24 cellular contexts compared by ENCODE assay signal in genomic region chrX:47059142-47059874, GRCh38. TPM values are rescaled to one million over a fixed set of nuclear protein-coding genes. Genes with fewer than 3 reads are reported as not detected.
DNase-seq lines count a peak whose midpoint lies in the region; ATAC-seq, FAIRE-seq and TF ChIP-seq lines count a peak whose summit lies in the region.
"Had no signal": no experiment of that assay in that cellular context is flagged by ENCODE, and none has a peak within 500 bp of the region (broad histone marks: within the 10 kb centered on the region; RNA-seq: fewer than 3 reads in every experiment).

No MANE protein-coding gene starts in this region.

- H3K27ac ChIP-seq in endothelial cell of umbilical vein (ENCODE audit: insufficient read depth, low read depth, low read length) (no peak overlapping the region), right lobe of liver (peak overlapping the region in 1 of 3 donors; percentile 14)
- H3K27ac ChIP-seq: HL-60 had no signal

- peaks cover 4% of the 10 kb centered on the region for H3K36me3 Mint-ChIP-seq in Caco-2 (ENCODE audit: insufficient read depth, unreplicated experiment)
- H3K36me3 Mint-ChIP-seq: CD4-positive, CD25-positive, alpha-beta regulatory T cell; CD8-positive, alpha-beta memory T cell had no signal

- H4K20me1 ChIP-seq in endothelial cell of umbilical vein (replicated peaks; ENCODE audit: control insufficient read depth, extremely low read depth, insufficient read depth, low read length): no peaks in the 10 kb centered on the region

- H3K27me3 Mint-ChIP-seq in Caco-2 (ENCODE audit: insufficient read depth, unreplicated experiment): no peaks in the 10 kb centered on the region

- peak in 3 of 4 donors; percentile 34 to 58 (median 40) for ATAC-seq in right lobe of liver
- ATAC-seq: HCT116 had no signal

- POLR2A ChIA-PET in Caco-2 (lab: Charles Lee) (interaction anchor here (0.6 to 0.7 kb wide), 3 partner anchors 19 to 70 kb away, joined by 3 read pairs; partner anchors contain the start of gene RGN), endothelial cell of umbilical vein (lab: Charles Lee) (no interaction called here)

- H3K27ac Mint-ChIP-seq in Caco-2 (ENCODE audit: unreplicated experiment): peak overlapping the region; percentile 53
- H3K27ac Mint-ChIP-seq: CD4-positive, CD25-positive, alpha-beta regulatory T cell; CD8-positive, alpha-beta memory T cell; HFFc6 had no signal

- CTCF ChIA-PET in Caco-2 (lab: Charles Lee) (interaction anchor here (0.7 to 1.2 kb wide), 2 partner anchors 11 to 21 kb away, joined by 3 to 5 read pairs; no protein-coding TSS in a partner anchor), endothelial cell of umbilical vein (lab: Charles Lee) (no interaction called here)

- H3K9me1 ChIP-seq in endothelial cell of umbilical vein (replicated peaks; ENCODE audit: control insufficient read depth, extremely low read depth, insufficient read depth, low read length): no peaks in the 10 kb centered on the region

- no peak for TF ChIP-seq POLR2A in endothelial cell of umbilical vein (IDR thresholded peaks at IDR 0.05; ENCODE audit: low read depth, low read length)
- no peak for TF ChIP-seq POLR2A in right lobe of liver (IDR thresholded peaks at IDR 0.05)

- 33% methylated on average over 1 of the region's 1 CpG for WGBS in right lobe of liver (ENCODE audit: insufficient coverage, low coverage, low lambda C conversion rate, missing lambda C conversion rate)

- no peaks in the 10 kb centered on the region for H3K79me2 ChIP-seq in endothelial cell of umbilical vein (ENCODE audit: control insufficient read depth, insufficient read depth, low read length)

- H3K27me3 ChIP-seq in Caco-2 (replicated peaks; ENCODE audit: control insufficient read depth, insufficient read depth, low read length) (no peaks in the 10 kb centered on the region), endothelial cell of umbilical vein (ENCODE audit: control insufficient read depth in 2 of 2, insufficient read depth in 2 of 2, low read length in 2 of 2) (no peaks in the 10 kb centered on the region), right lobe of liver (peaks cover 0 to 3% of the 10 kb centered on the region in 2 donors)
- H3K27me3 ChIP-seq: BE2C had no signal

- no peaks in the 10 kb centered on the region for H3K9me3 ChIP-seq in Caco-2
- no peaks in the 10 kb centered on the region for H3K9me3 ChIP-seq in endothelial cell of umbilical vein (replicated peaks; ENCODE audit: control insufficient read depth, insufficient read depth, low read length)
- no peaks in the 10 kb centered on the region for H3K9me3 ChIP-seq in right lobe of liver
- H3K9me3 ChIP-seq: BE2C had no signal

- no peak overlapping the region for H2AFZ ChIP-seq in endothelial cell of umbilical vein (ENCODE audit: low read depth, low read length)

- no peak for FAIRE-seq in endothelial cell of umbilical vein (lab: Jason Lieb, UNC)
- FAIRE-seq: A204.1, D721Med had no signal

- H3K4me3 ChIP-seq in Caco-2 (ENCODE audit: low read depth, low read length) (no peak overlapping the region), LNCaP clone FGC (ENCODE audit: low read depth, low read length) (no peak overlapping the region), endothelial cell of umbilical vein (replicated peaks in 1 of 3; ENCODE audit: insufficient read depth in 1 of 3, low read depth in 1 of 3, low read length in 3 of 3) (no peak overlapping the region), right lobe of liver (no peak overlapping the region)

- no peak overlapping the region for H3K4me3 Mint-ChIP-seq in Caco-2 (ENCODE audit: unreplicated experiment)
- H3K4me3 Mint-ChIP-seq: CD4-positive, CD25-positive, alpha-beta regulatory T cell; CD8-positive, alpha-beta memory T cell; HFFc6 had no signal

- BruUV-seq in Caco-2 (replicated peaks; lab: Mats Ljungman, UMichigan) (no TSS peak), endothelial cell of umbilical vein (replicated peaks; lab: Mats Ljungman, UMichigan) (TSS peak; percentile 25)

- no peak for DNase-seq in Caco-2
- DNase-seq in LNCaP clone FGC (ENCODE audit: low read depth): peak; percentile 49
- DNase-seq in endothelial cell of umbilical vein (ENCODE audit: low read depth, low spot score): no peak
- no peak for DNase-seq in right lobe of liver
- DNase-seq in KG1 (lab: John Stamatoyannopoulos, UW): no peak
- no peak for DNase-seq in inferior parietal cortex (ENCODE audit: extremely low spot score)
- DNase-seq in nucleus accumbens (lab: John Stamatoyannopoulos, UW): no peak
- DNase-seq: ACHN; BE2C; C1 segment of cervical spinal cord; CD4-positive, CD25-positive, alpha-beta regulatory T cell; CD8-positive, alpha-beta memory T cell; COR-L47; DMS79 treated with DMSO at 0.1 percent for 48 hours; GF-D8; GOT3; H7; HFFc6; IMR-90 had no signal

- H3K9ac ChIP-seq in endothelial cell of umbilical vein (replicated peaks; ENCODE audit: extremely low read depth, insufficient read depth, low read length): no peak overlapping the region

- intact Hi-C loops in Caco-2 (cut with micrococcal nuclease; ENCODE audit: unreplicated experiment): no loop called here
- intact Hi-C loops in endothelial cell of umbilical vein (cut with micrococcal nuclease): no loop called here
- intact Hi-C loops in right lobe of liver (cut with DNase I): no loop called here

- TF ChIP-seq CTCF in Caco-2 (IDR thresholded peaks at IDR 0.05; ENCODE audit: insufficient read depth in 1 of 2, low read depth in 1 of 2, low read length in 1 of 2, severe bottlenecking in 1 of 2, unreplicated experiment in 1 of 2) (no peak), LNCaP clone FGC (IDR thresholded peaks at IDR 0.05; ENCODE audit: control insufficient read depth, extremely low read depth, insufficient read depth) (no peak), endothelial cell of umbilical vein (IDR thresholded peaks at IDR 0.05; ENCODE audit: extremely low read depth in 1 of 2, insufficient read depth in 1 of 2, low read depth in 1 of 2, low read length in 2 of 2) (no peak), right lobe of liver (IDR thresholded peaks at IDR 0.05) (no peak)

- peaks cover 26% of the 10 kb centered on the region for H3K4me1 Mint-ChIP-seq in Caco-2 (ENCODE audit: low read depth, unreplicated experiment)
- H3K4me1 Mint-ChIP-seq: CD4-positive, CD25-positive, alpha-beta regulatory T cell; CD8-positive, alpha-beta memory T cell had no signal

- H3K36me3 ChIP-seq in Caco-2 (ENCODE audit: control insufficient read depth, insufficient read depth, low read length): no peaks in the 10 kb centered on the region
- peaks cover 0 to 4% of the 10 kb centered on the region in 2 experiments for H3K36me3 ChIP-seq in endothelial cell of umbilical vein (ENCODE audit: control insufficient read depth in 2 of 2, extremely low read depth in 1 of 2, insufficient read depth in 2 of 2, low read length in 2 of 2)
- H3K36me3 ChIP-seq in right lobe of liver: no peaks in the 10 kb centered on the region
- H3K36me3 ChIP-seq: BE2C had no signal

- H3K9me3 Mint-ChIP-seq in Caco-2 (ENCODE audit: unreplicated experiment): no peaks in the 10 kb centered on the region
- H3K9me3 Mint-ChIP-seq: CD8-positive, alpha-beta memory T cell; HFFc6 had no signal

- dilution Hi-C loops in endothelial cell of umbilical vein (cut with MboI; ENCODE audit: extremely low pct_ligation_motif_present, low sequenced_read_pairs): no loop called here

- peaks cover 50% of the 10 kb centered on the region for H3K4me1 ChIP-seq in Caco-2
- H3K4me1 ChIP-seq in endothelial cell of umbilical vein (ENCODE audit: control insufficient read depth, extremely low read depth, insufficient read depth, low read length): no peaks in the 10 kb centered on the region
- H3K4me1 ChIP-seq in right lobe of liver: peaks cover 0 to 5% (median 0%) of the 10 kb centered on the region in 4 donors
- H3K4me1 ChIP-seq: BE2C had no signal

- H3K4me2 ChIP-seq in endothelial cell of umbilical vein (ENCODE audit: insufficient read depth, low read length): no peak overlapping the region

TF ChIP-seq in endothelial cell of umbilical vein, 7 proteins besides CTCF, POLR2A, EP300 and RAD21:
- TF ChIP-seq EZH2 (IDR thresholded peaks at IDR 0.05; ENCODE audit: borderline replicate concordance, low read depth, low read length, severe bottlenecking) (no peak), MYC (IDR thresholded peaks at IDR 0.05; ENCODE audit: low read depth, low read length) (no peak), GATA2 (IDR thresholded peaks at IDR 0.05; ENCODE audit: insufficient read depth, insufficient read length, low read depth, low read length) (no peak), FOS (IDR thresholded peaks at IDR 0.05; ENCODE audit: borderline replicate concordance, insufficient read depth, low read length) (no peak), JUN (IDR thresholded peaks at IDR 0.05; ENCODE audit: borderline replicate concordance, insufficient read depth, insufficient read length, low read depth) (no peak), POLR2AphosphoS5 (IDR thresholded peaks at IDR 0.05; ENCODE audit: insufficient read depth, low read depth, low read length) (no peak)
- TF ChIP-seq, protein P1, sequence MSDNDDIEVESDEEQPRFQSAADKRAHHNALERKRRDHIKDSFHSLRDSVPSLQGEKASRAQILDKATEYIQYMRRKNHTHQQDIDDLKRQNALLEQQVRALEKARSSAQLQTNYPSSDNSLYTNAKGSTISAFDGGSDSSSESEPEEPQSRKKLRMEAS (IDR thresholded peaks at IDR 0.05; ENCODE audit: insufficient read depth, insufficient read length): no peak

RNA-seq across cellular contexts. Expression of gene RGN, which starts 18.9 kb away (rescaled TPM):
- total RNA-seq in Caco-2 (2022) (32.9 and 36.2 TPM in 2 replicates), endothelial cell of umbilical vein (0.73 and 1.4 TPM in 2 replicates), right lobe of liver (100 to 1,000 TPM in 4 of 6 experiments, 10 to 100 TPM in 2; 44.6 to 292 (median 130) TPM)
- 0.27 and 0.58 TPM in 2 replicates for polyA plus RNA-seq in endothelial cell of umbilical vein
- 0.35 and 0.59 TPM in 2 replicates for polyA plus RNA-seq in endothelial cell of umbilical vein (2011; cell fraction: cytosol; rRNA removed)
- polyA plus RNA-seq in endothelial cell of umbilical vein (2011; cell fraction: nucleus; rRNA removed): 0.41 and 0.45 TPM in 2 replicates
- polyA plus RNA-seq in endothelial cell of umbilical vein (2012): 0.12 and 0.25 TPM in 2 replicates
- not detected in 2 replicates for polyA minus RNA-seq in endothelial cell of umbilical vein
- not detected for polyA minus RNA-seq in endothelial cell of umbilical vein (2011; cell fraction: cytosol; rRNA and poly(A)+ RNA removed)
- polyA minus RNA-seq in endothelial cell of umbilical vein (2011; cell fraction: nucleus; rRNA and poly(A)+ RNA removed): 0.38 and 1.4 TPM in 2 replicates
- total RNA-seq: CD4-positive, CD25-positive, alpha-beta regulatory T cell; CD8-positive, alpha-beta memory T cell; HT1080 had no signal
- polyA plus RNA-seq: CD4-positive, CD25-positive, alpha-beta regulatory T cell; CD8-positive, alpha-beta memory T cell had no signal

Comparison
In these comparisons a context has a peak if more than half of its experiments do, and no peak if none do; other contexts are left out.
1. RNA of gene RGN, which starts 18.9 kb away (total RNA-seq): 44.6 to 292 TPM in right lobe of liver and 32.9 to 36.2 TPM in Caco-2; 0.73 to 1.4 TPM in endothelial cell of umbilical vein; every median in the first group is over 10 times any median in the second.